ENCODE assay signal across 6 cellular contexts in genomic region chr17:36415283-36415941, GRCh38. TPM values are rescaled to one million over a fixed set of nuclear protein-coding genes. Genes with fewer than 3 reads are reported as not detected.
"Had no signal": no experiment of that assay in that cellular context is flagged by ENCODE, and none has a peak within 500 bp of the region (broad histone marks: within the 10 kb centered on the region; RNA-seq: fewer than 3 reads in every experiment).

No MANE protein-coding gene starts in this region.

RNA-seq across cellular contexts. Expression of gene TBC1D3H, which starts 27.2 kb away (rescaled TPM):
- total RNA-seq: GM23248, GM23338, H1, H4, H9, HFFc6 had no signal
- polyA plus RNA-seq: GM23248, GM23338, H1 had no signal
